ENCODE assay signal across 21 cellular contexts in the genomic region with DNA sequence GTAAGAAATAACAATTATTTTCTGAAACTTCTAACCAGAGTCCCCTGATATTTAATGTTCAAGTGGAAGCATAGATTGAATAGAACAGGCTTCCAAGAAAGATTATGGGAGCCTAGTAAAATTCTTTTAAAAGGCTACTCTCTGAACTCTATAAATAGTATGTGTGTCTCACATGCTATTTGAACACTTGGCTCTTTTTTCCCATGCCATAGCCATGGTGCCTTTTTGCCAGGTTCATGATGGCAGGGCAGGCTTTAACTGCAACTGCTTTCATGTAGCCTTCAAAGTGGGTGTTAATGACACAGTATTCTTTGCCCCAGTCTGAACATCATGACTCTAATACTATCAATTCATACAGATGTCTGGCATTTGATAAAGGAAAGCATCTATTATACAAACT. TPM values are rescaled to one million over a fixed set of nuclear protein-coding genes. Genes with fewer than 3 reads are reported as not detected.
"Had no signal": no experiment of that assay in that cellular context is flagged by ENCODE, and none has a peak within 500 bp of the region (broad histone marks: within the 10 kb centered on the region; RNA-seq: fewer than 3 reads in every experiment).

No MANE protein-coding gene starts in this region.

- H3K4me1 ChIP-seq: colonic mucosa, esophagus squamous epithelium, tibial artery, upper lobe of left lung, uterus had no signal

- H3K9me3 ChIP-seq: colonic mucosa, esophagus squamous epithelium, tibial artery, upper lobe of left lung, uterus had no signal

- ATAC-seq: left cardiac atrium; naive thymus-derived CD4-positive, alpha-beta T cell; right cardiac atrium; stimulated activated memory B cell treated with anti-CD40 and anti-IgM and Interleukin-4, amounts not matched to agents 10 μg/mL and 1 μg/mL and 100 μg/mL, for 72 hours had no signal

- H3K27ac ChIP-seq: colonic mucosa, esophagus squamous epithelium, hepatocyte, tibial artery, upper lobe of left lung, uterus had no signal

- DNase-seq: colonic mucosa; dermis blood vessel endothelial cell; esophagus squamous epithelium; kidney; left cardiac atrium; mesendoderm; naive thymus-derived CD4-positive, alpha-beta T cell; nephron progenitor cell; posterior cingulate gyrus; right cardiac atrium; stimulated activated CD4-positive, alpha-beta T cell treated with anti-CD3 and anti-CD28 coated beads, Interleukin-4, amount 100 ng/mL, for 1 hour; tibial artery; upper lobe of left lung; uterus had no signal

- H3K4me3 ChIP-seq: colonic mucosa, esophagus squamous epithelium, hepatocyte, tibial artery, upper lobe of left lung, uterus had no signal

- H3K27me3 ChIP-seq: colonic mucosa, esophagus squamous epithelium, hepatocyte, tibial artery, upper lobe of left lung, uterus had no signal

- H3K36me3 ChIP-seq: colonic mucosa, esophagus squamous epithelium, tibial artery, upper lobe of left lung, uterus had no signal

RNA-seq across cellular contexts. Expression of gene STRIT1, which starts 23.0 kb away (rescaled TPM):
- total RNA-seq: colonic mucosa; dermis blood vessel endothelial cell; epithelial cell of proximal tubule; esophagus squamous epithelium; kidney; left cardiac atrium; liver; lung microvascular endothelial cell; naive thymus-derived CD4-positive, alpha-beta T cell; omental fat pad; temporal lobe; uterus had no signal
- polyA plus RNA-seq: liver; naive thymus-derived CD4-positive, alpha-beta T cell had no signal
